Comparison of ENCODE assay signal across 8 cellular contexts in the genomic region with DNA sequence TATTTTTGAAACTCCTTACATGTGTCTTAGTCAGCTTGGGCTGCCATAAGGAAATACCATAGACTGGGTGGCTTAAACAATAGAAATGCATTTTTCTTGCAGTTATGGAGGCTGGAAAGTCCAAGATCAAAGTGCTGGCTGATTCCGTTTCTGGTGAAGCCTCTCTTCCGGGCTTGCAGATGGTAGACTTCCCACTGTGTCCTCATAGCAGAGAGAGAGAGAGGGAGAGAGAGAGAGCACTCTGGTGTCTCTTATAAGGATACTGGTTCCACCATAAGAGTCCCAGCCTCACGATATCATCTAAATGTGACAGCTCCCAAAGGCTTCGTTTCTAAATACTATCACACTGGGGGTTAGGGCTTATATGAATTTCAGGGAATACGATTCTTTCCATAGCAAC. TPM values are rescaled to one million over a fixed set of nuclear protein-coding genes. Genes with fewer than 3 reads are reported as not detected.
DNase-seq lines count a peak whose midpoint lies in the region; ATAC-seq and TF ChIP-seq lines count a peak whose summit lies in the region.

No MANE protein-coding gene starts in this region.

- peaks cover 4% of the 10 kb centered on the region for H3K27me3 Mint-ChIP-seq in activated T-cell treated with anti-CD3 and anti-CD28 coated beads, Interleukin-2, amount 50 U/mL, for 4 hours (ENCODE audit: low read depth)
- H3K27me3 Mint-ChIP-seq in glutamatergic neuron (ENCODE audit: unreplicated experiment): no peaks in the 10 kb centered on the region

- H3K36me3 Mint-ChIP-seq in activated T-cell treated with anti-CD3 and anti-CD28 coated beads, Interleukin-2, amount 50 U/mL, for 4 hours (ENCODE audit: insufficient read depth): no peaks in the 10 kb centered on the region
- H3K36me3 Mint-ChIP-seq in glutamatergic neuron (ENCODE audit: unreplicated experiment): no peaks in the 10 kb centered on the region

- peak overlapping the region; percentile 85 for H3K4me3 Mint-ChIP-seq in activated T-cell treated with anti-CD3 and anti-CD28 coated beads, Interleukin-2, amount 50 U/mL, for 4 hours
- no peak overlapping the region for H3K4me3 Mint-ChIP-seq in glutamatergic neuron (ENCODE audit: unreplicated experiment)

- no peak for TF ChIP-seq CTCF in glutamatergic neuron (IDR thresholded peaks at IDR 0.05; ENCODE audit: partially characterized antibody, unreplicated experiment)

- peaks cover 15% of the 10 kb centered on the region for H3K4me1 Mint-ChIP-seq in activated T-cell treated with anti-CD3 and anti-CD28 coated beads, Interleukin-2, amount 50 U/mL, for 4 hours (ENCODE audit: low read depth)
- H3K4me1 Mint-ChIP-seq in glutamatergic neuron (ENCODE audit: low read depth, unreplicated experiment): no peaks in the 10 kb centered on the region

- DNase-seq in DMS153 (lab: John Stamatoyannopoulos, UW): peak; percentile 10
- no peak for DNase-seq in activated T-cell treated with anti-CD3 and anti-CD28 coated beads, Interleukin-2, amount 50 U/mL, for 4 hours
- no peak for DNase-seq in stimulated activated CD4-positive, alpha-beta T cell treated with anti-CD3 and anti-CD28 coated beads, Interleukin-15, amount 100 ng/mL, for 24 hours
- DNase-seq in glutamatergic neuron: no peak
- DNase-seq in cortex of kidney (lab: John Stamatoyannopoulos, UW): no peak

- H3K4me1 ChIP-seq in mononuclear cell (ENCODE audit: insufficient read depth, low read length): no peaks in the 10 kb centered on the region

- no peaks in the 10 kb centered on the region for H3K9me3 ChIP-seq in mononuclear cell (ENCODE audit: low read depth, low read length)

- no peak overlapping the region for H3K27ac Mint-ChIP-seq in glutamatergic neuron (ENCODE audit: unreplicated experiment)

- peak overlapping the region; percentile 46 for H3K4me3 ChIP-seq in mononuclear cell (ENCODE audit: low read length)

- no peaks in the 10 kb centered on the region for H3K9me3 Mint-ChIP-seq in activated T-cell treated with anti-CD3 and anti-CD28 coated beads, Interleukin-2, amount 50 U/mL, for 4 hours
- H3K9me3 Mint-ChIP-seq in glutamatergic neuron (ENCODE audit: unreplicated experiment): no peaks in the 10 kb centered on the region

- ATAC-seq in HG02973 (IDR thresholded peaks at IDR 0.05; ENCODE audit: unreplicated experiment): peak; percentile 4
- no peak for ATAC-seq in activated T-cell treated with anti-CD3 and anti-CD28 coated beads, Interleukin-2, amount 50 U/mL, for 4 hours
- ATAC-seq in GM19035 (IDR thresholded peaks at IDR 0.05; ENCODE audit: unreplicated experiment): no peak

- no peaks in the 10 kb centered on the region for H3K27me3 ChIP-seq in mononuclear cell (ENCODE audit: insufficient read depth, low read length)

RNA-seq across cellular contexts. Expression of gene ENPEP, which starts 39.7 kb away (rescaled TPM):
- not detected for total RNA-seq in activated T-cell treated with anti-CD3 and anti-CD28 coated beads, Interleukin-2, amount 50 U/mL, for 4 hours
- total RNA-seq in mononuclear cell: 0.73 TPM
- 2.4 TPM for total RNA-seq in glutamatergic neuron (ENCODE audit: unreplicated experiment)
